1 cellular context compared by ENCODE assay signal in the genomic region with DNA sequence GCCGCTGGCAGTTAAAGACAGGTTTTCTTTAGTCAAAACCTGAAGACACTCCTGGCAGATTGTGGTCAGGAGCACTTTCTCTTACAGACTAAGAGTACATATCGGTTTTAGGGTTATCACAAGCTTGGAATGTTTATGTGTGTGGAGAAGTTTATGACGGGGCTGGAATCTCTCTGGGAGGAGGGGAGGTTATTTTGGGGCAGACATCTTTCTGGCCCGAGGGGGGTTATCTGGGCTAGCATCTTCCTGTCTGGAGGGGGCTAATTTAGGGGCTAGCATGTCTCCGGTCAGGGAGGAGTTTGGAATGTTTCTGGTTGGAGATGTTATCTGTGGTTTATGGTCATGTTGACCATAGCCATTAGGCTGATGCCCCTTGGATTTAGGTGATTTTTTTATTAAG.
TF ChIP-seq lines count a peak whose summit lies in the region.

No MANE protein-coding gene starts in this region.

TF ChIP-seq in IMR-90, 13 proteins besides CTCF, POLR2A, EP300 and RAD21:
- no peak for TF ChIP-seq MAFK (IDR thresholded peaks at IDR 0.05; ENCODE audit: low read depth, low read length)
- TF ChIP-seq, protein P1, sequence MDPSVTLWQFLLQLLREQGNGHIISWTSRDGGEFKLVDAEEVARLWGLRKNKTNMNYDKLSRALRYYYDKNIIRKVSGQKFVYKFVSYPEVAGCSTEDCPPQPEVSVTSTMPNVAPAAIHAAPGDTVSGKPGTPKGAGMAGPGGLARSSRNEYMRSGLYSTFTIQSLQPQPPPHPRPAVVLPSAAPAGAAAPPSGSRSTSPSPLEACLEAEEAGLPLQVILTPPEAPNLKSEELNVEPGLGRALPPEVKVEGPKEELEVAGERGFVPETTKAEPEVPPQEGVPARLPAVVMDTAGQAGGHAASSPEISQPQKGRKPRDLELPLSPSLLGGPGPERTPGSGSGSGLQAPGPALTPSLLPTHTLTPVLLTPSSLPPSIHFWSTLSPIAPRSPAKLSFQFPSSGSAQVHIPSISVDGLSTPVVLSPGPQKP (IDR thresholded peaks at IDR 0.05; ENCODE audit: borderline replicate concordance, low read depth, low read length), result no peak
- TF ChIP-seq RCOR1 (IDR thresholded peaks at IDR 0.05; ENCODE audit: insufficient replicate concordance, low read length), result no peak
- no peak for TF ChIP-seq MXI1 (IDR thresholded peaks at IDR 0.05; ENCODE audit: borderline replicate concordance, low read depth, low read length)
- TF ChIP-seq BHLHE40 (IDR thresholded peaks at IDR 0.05; ENCODE audit: low read depth, low read length), result no peak
- no peak for TF ChIP-seq SMC3 (IDR thresholded peaks at IDR 0.05; ENCODE audit: low read depth, low read length)
- no peak for TF ChIP-seq RFX5 (IDR thresholded peaks at IDR 0.05; ENCODE audit: low read depth, low read length)
- TF ChIP-seq CEBPB (IDR thresholded peaks at IDR 0.05; ENCODE audit: low read depth, low read length), result no peak
- no peak for TF ChIP-seq CHD1 (IDR thresholded peaks at IDR 0.05; ENCODE audit: low read depth, low read length)
- no peak for TF ChIP-seq FOS (IDR thresholded peaks at IDR 0.05; ENCODE audit: low read depth, low read length)
- no peak for TF ChIP-seq NFE2L2 (IDR thresholded peaks at IDR 0.05; ENCODE audit: low read depth, low read length)
- no peak for TF ChIP-seq MAZ (IDR thresholded peaks at IDR 0.05; ENCODE audit: borderline replicate concordance, low read depth, low read length)
